Comparison of ENCODE assay signal across 1 cellular context in the genomic region with DNA sequence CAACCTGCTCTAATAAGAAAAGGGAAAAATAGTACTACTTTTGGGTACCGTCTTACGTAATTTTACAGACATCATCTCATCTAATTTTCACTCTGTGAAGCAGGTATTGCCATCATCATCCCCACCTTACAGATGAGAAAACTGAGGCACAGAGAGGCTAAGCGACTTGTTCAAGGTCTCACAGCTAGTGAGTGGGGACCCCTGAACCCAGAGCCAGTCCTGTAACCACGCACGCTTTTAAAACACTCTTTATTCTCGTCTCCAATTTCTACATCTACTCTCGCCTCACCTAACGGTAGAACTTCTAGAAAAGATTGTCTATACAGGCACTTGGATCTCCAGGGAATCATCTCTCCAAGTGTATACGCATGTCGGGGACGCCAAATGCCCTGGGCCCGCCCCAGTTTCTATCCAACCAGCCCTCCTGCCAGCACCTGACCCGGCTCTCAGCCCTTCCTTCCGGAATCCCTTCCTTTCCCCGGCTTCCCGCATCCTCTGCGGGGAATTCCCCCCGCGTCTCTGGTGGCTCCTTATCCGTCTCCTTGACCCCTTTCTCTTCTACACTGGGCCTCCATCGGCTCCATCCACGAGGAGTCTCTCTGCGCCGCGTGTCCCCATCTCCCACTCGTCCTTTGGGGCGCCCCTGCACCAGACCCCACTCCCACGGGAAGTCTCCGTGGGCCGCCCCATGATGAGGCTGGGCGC.
A peak's percentile ranks its signal among the peaks of the same experiment; 100 is the strongest.
TF ChIP-seq lines count a peak whose summit lies in the region.

No MANE protein-coding gene starts in this region.

TF ChIP-seq in HepG2, 621 proteins besides CTCF, POLR2A, EP300 and RAD21 (continued from another document):
- TF ChIP-seq, protein P1, sequence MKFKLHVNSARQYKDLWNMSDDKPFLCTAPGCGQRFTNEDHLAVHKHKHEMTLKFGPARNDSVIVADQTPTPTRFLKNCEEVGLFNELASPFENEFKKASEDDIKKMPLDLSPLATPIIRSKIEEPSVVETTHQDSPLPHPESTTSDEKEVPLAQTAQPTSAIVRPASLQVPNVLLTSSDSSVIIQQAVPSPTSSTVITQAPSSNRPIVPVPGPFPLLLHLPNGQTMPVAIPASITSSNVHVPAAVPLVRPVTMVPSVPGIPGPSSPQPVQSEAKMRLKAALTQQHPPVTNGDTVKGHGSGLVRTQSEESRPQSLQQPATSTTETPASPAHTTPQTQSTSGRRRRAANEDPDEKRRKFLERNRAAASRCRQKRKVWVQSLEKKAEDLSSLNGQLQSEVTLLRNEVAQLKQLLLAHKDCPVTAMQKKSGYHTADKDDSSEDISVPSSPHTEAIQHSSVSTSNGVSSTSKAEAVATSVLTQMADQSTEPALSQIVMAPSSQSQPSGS (CRISPR knock-in tag; IDR thresholded peaks at IDR 0.05) = no peak
- TF ChIP-seq KLF9 (CRISPR knock-in tag; IDR thresholded peaks at IDR 0.05; ENCODE audit: low read depth) (no peak), PAF1 (CRISPR knock-in tag; IDR thresholded peaks at IDR 0.05) (no peak), NPAS2 (CRISPR knock-in tag; IDR thresholded peaks at IDR 0.05; ENCODE audit: borderline replicate concordance) (no peak), JUND (CRISPR knock-in tag; IDR thresholded peaks at IDR 0.05) (no peak), JUN (CRISPR knock-in tag; IDR thresholded peaks at IDR 0.05) (no peak), GABPA (IDR thresholded peaks at IDR 0.05; ENCODE audit: low read depth, low read length) (no peak), GABPA (CRISPR knock-in tag; IDR thresholded peaks at IDR 0.05; ENCODE audit: low read depth) (peak; percentile 16; the same call in 1 of the 2 replicates), NFIB (CRISPR knock-in tag; IDR thresholded peaks at IDR 0.05; ENCODE audit: borderline replicate concordance) (no peak), ZMYM3 (CRISPR knock-in tag; IDR thresholded peaks at IDR 0.05) (peak; percentile 68; the same call in 1 of the 2 replicates), ESRRA (CRISPR knock-in tag; IDR thresholded peaks at IDR 0.05; ENCODE audit: low read depth) (no peak), SATB2 (CRISPR knock-in tag; IDR thresholded peaks at IDR 0.05) (no peak), ZNF501 (CRISPR knock-in tag; IDR thresholded peaks at IDR 0.05) (no peak)
- TF ChIP-seq, protein P2, sequence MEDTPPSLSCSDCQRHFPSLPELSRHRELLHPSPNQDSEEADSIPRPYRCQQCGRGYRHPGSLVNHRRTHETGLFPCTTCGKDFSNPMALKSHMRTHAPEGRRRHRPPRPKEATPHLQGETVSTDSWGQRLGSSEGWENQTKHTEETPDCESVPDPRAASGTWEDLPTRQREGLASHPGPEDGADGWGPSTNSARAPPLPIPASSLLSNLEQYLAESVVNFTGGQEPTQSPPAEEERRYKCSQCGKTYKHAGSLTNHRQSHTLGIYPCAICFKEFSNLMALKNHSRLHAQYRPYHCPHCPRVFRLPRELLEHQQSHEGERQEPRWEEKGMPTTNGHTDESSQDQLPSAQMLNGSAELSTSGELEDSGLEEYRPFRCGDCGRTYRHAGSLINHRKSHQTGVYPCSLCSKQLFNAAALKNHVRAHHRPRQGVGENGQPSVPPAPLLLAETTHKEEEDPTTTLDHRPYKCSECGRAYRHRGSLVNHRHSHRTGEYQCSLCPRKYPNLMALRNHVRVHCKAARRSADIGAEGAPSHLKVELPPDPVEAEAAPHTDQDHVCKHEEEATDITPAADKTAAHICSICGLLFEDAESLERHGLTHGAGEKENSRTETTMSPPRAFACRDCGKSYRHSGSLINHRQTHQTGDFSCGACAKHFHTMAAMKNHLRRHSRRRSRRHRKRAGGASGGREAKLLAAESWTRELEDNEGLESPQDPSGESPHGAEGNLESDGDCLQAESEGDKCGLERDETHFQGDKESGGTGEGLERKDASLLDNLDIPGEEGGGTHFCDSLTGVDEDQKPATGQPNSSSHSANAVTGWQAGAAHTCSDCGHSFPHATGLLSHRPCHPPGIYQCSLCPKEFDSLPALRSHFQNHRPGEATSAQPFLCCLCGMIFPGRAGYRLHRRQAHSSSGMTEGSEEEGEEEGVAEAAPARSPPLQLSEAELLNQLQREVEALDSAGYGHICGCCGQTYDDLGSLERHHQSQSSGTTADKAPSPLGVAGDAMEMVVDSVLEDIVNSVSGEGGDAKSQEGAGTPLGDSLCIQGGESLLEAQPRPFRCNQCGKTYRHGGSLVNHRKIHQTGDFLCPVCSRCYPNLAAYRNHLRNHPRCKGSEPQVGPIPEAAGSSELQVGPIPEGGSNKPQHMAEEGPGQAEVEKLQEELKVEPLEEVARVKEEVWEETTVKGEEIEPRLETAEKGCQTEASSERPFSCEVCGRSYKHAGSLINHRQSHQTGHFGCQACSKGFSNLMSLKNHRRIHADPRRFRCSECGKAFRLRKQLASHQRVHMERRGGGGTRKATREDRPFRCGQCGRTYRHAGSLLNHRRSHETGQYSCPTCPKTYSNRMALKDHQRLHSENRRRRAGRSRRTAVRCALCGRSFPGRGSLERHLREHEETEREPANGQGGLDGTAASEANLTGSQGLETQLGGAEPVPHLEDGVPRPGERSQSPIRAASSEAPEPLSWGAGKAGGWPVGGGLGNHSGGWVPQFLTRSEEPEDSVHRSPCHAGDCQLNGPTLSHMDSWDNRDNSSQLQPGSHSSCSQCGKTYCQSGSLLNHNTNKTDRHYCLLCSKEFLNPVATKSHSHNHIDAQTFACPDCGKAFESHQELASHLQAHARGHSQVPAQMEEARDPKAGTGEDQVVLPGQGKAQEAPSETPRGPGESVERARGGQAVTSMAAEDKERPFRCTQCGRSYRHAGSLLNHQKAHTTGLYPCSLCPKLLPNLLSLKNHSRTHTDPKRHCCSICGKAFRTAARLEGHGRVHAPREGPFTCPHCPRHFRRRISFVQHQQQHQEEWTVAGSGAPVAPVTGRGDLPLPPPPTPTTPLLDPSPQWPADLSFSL (CRISPR knock-in tag; IDR thresholded peaks at IDR 0.05) = no peak
- TF ChIP-seq, protein P3, sequence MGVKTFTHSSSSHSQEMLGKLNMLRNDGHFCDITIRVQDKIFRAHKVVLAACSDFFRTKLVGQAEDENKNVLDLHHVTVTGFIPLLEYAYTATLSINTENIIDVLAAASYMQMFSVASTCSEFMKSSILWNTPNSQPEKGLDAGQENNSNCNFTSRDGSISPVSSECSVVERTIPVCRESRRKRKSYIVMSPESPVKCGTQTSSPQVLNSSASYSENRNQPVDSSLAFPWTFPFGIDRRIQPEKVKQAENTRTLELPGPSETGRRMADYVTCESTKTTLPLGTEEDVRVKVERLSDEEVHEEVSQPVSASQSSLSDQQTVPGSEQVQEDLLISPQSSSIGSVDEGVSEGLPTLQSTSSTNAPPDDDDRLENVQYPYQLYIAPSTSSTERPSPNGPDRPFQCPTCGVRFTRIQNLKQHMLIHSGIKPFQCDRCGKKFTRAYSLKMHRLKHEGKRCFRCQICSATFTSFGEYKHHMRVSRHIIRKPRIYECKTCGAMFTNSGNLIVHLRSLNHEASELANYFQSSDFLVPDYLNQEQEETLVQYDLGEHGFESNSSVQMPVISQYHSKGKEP (CRISPR knock-in tag; IDR thresholded peaks at IDR 0.05) = no peak
- TF ChIP-seq, protein P4, sequence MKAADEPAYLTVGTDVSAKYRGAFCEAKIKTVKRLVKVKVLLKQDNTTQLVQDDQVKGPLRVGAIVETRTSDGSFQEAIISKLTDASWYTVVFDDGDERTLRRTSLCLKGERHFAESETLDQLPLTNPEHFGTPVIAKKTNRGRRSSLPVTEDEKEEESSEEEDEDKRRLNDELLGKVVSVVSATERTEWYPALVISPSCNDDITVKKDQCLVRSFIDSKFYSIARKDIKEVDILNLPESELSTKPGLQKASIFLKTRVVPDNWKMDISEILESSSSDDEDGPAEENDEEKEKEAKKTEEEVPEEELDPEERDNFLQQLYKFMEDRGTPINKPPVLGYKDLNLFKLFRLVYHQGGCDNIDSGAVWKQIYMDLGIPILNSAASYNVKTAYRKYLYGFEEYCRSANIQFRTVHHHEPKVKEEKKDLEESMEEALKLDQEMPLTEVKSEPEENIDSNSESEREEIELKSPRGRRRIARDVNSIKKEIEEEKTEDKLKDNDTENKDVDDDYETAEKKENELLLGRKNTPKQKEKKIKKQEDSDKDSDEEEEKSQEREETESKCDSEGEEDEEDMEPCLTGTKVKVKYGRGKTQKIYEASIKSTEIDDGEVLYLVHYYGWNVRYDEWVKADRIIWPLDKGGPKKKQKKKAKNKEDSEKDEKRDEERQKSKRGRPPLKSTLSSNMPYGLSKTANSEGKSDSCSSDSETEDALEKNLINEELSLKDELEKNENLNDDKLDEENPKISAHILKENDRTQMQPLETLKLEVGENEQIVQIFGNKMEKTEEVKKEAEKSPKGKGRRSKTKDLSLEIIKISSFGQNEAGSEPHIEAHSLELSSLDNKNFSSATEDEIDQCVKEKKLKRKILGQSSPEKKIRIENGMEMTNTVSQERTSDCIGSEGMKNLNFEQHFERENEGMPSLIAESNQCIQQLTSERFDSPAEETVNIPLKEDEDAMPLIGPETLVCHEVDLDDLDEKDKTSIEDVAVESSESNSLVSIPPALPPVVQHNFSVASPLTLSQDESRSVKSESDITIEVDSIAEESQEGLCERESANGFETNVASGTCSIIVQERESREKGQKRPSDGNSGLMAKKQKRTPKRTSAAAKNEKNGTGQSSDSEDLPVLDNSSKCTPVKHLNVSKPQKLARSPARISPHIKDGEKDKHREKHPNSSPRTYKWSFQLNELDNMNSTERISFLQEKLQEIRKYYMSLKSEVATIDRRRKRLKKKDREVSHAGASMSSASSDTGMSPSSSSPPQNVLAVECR (CRISPR knock-in tag; IDR thresholded peaks at IDR 0.05; ENCODE audit: borderline replicate concordance) = 0 out of 2 replicates have a peak, but pooled peaks have one; percentile 6
